In genomic region chr12:116697305-116698130, GRCh38 we compare ENCODE assay signal across 8 cellular contexts. TPM values are rescaled to one million over a fixed set of nuclear protein-coding genes. Genes with fewer than 3 reads are reported as not detected.
DNase-seq lines count a peak whose midpoint lies in the region; ATAC-seq and TF ChIP-seq lines count a peak whose summit lies in the region.

No MANE protein-coding gene starts in this region.

- ATAC-seq in HCT116 (peak; percentile 97), PC-3 (peak; percentile 75), GM19397 (IDR thresholded peaks at IDR 0.05; ENCODE audit: unreplicated experiment) (no peak), T-helper 17 cell (no peak)

- H3K79me2 ChIP-seq in HCT116 (ENCODE audit: insufficient read depth, low read length): no peaks in the 10 kb centered on the region
- H3K79me2 ChIP-seq in PC-3 (ENCODE audit: low read length): no peaks in the 10 kb centered on the region

- H3K9me3 ChIP-seq in BLaER1 (no peaks in the 10 kb centered on the region), HCT116 (ENCODE audit: control insufficient read depth in 1 of 2, insufficient read depth in 1 of 2, low read depth in 1 of 2, low read length in 2 of 2) (no peaks in the 10 kb centered on the region), PC-3 (ENCODE audit: low read length) (no peaks in the 10 kb centered on the region), T-helper 17 cell (ENCODE audit: control insufficient read depth, low read length, poor library complexity, severe bottlenecking) (no peaks in the 10 kb centered on the region)

- H3K9me2 ChIP-seq in HCT116 (ENCODE audit: insufficient read depth) (no peaks in the 10 kb centered on the region), PC-3 (replicated peaks; ENCODE audit: low read length) (no peaks in the 10 kb centered on the region)

- H3K36me3 ChIP-seq in BLaER1 (no peaks in the 10 kb centered on the region), HCT116 (ENCODE audit: control insufficient read depth in 1 of 2, insufficient read depth in 2 of 2, low read length in 2 of 2) (no peaks in the 10 kb centered on the region), PC-3 (ENCODE audit: low read depth, low read length) (no peaks in the 10 kb centered on the region)

- no peaks in the 10 kb centered on the region for H3K36me3 Mint-ChIP-seq in glutamatergic neuron (ENCODE audit: unreplicated experiment)
- peaks cover 6% of the 10 kb centered on the region for H3K36me3 Mint-ChIP-seq in T-helper 17 cell (ENCODE audit: low read depth)

- no peak overlapping the region for H3K4me3 ChIP-seq in BLaER1
- no peak overlapping the region for H3K4me3 ChIP-seq in HCT116 (replicated peaks in 1 of 2; ENCODE audit: low read depth in 1 of 2, low read length in 2 of 2)
- H3K4me3 ChIP-seq in PC-3 (ENCODE audit: low read length): no peak overlapping the region

- RAD21 ChIA-PET in HCT116 (lab: Charles Lee; ENCODE audit: low non-redundant PET in 1 of 2, low total read pairs in 2 of 2, uncharacterized antibody in 2 of 2, unreplicated experiment in 2 of 2): no interaction called here

- no peaks in the 10 kb centered on the region for H3F3A ChIP-seq in PC-3 (ENCODE audit: low read length, unreplicated experiment)

- H3K4me1 Mint-ChIP-seq in glutamatergic neuron (ENCODE audit: low read depth, unreplicated experiment): peaks cover 7% of the 10 kb centered on the region
- H3K4me1 Mint-ChIP-seq in T-helper 17 cell: peaks cover 11% of the 10 kb centered on the region

- intact Hi-C loops in HCT116 (cut with micrococcal nuclease) (loop anchor here (5.0 to 10.0 kb wide), 3 partner anchors 423 to 630 kb away; partner anchors contain the start of gene MED13L), PC-3 (cut with micrococcal nuclease) (loop anchor here (5.0 to 10.0 kb wide), 3 partner anchors 93 to 420 kb away; partner anchors contain the start of gene MED13L)

- TF ChIP-seq CTCF in HCT116 (IDR thresholded peaks at IDR 0.05 in 2 of 3, conservative IDR thresholded peaks at IDR 0.05 in 1 of 3; ENCODE audit: borderline replicate concordance in 1 of 3, insufficient read depth in 1 of 3, low read depth in 2 of 3, low read length in 2 of 3): peak; percentile 67 to 73 (median 70)
- TF ChIP-seq CTCF in PC-3 (conservative IDR thresholded peaks at IDR 0.05; ENCODE audit: low read depth, low read length): peak; percentile 64
- TF ChIP-seq CTCF in glutamatergic neuron (IDR thresholded peaks at IDR 0.05; ENCODE audit: partially characterized antibody, unreplicated experiment): no peak

- TF ChIP-seq RAD21 in HCT116 (IDR thresholded peaks at IDR 0.05; ENCODE audit: low read depth): peak; percentile 89

- H3K4me3 Mint-ChIP-seq in glutamatergic neuron (ENCODE audit: unreplicated experiment) (no peak overlapping the region), T-helper 17 cell (no peak overlapping the region)

- H2AFZ ChIP-seq in HCT116 (ENCODE audit: low read depth, low read length, poor library complexity, severe bottlenecking) (no peak overlapping the region), PC-3 (ENCODE audit: low read length) (peak overlapping the region; percentile 31; the same call in 1 of the 2 replicates)

- H3K27ac ChIP-seq in BLaER1 (no peak overlapping the region), HCT116 (ENCODE audit: low read depth, low read length) (no peak overlapping the region), PC-3 (ENCODE audit: low read length) (peak overlapping the region; percentile 36)

- DNase-seq in HCT116 (ENCODE audit: low read depth, low spot score): peak; percentile 40
- DNase-seq in PC-3: peak; percentile 58
- peak; percentile 44 for DNase-seq in glutamatergic neuron
- DNase-seq in stimulated activated CD8-positive, alpha-beta memory T cell treated with anti-CD3 and anti-CD28 coated beads, Interleukin-4, amount 100 ng/mL, for 48 hours: no peak
- DNase-seq in GM19240 (ENCODE audit: insufficient read length, low spot score): no peak
- no peak for DNase-seq in T-helper 17 cell

- BruUV-seq in HCT116 (replicated peaks; lab: Mats Ljungman, UMichigan): no TSS peak
- BruUV-seq in PC-3 (replicated peaks; lab: Mats Ljungman, UMichigan): no TSS peak

- no peaks in the 10 kb centered on the region for H3K27me3 ChIP-seq in BLaER1
- no peaks in the 10 kb centered on the region for H3K27me3 ChIP-seq in HCT116 (ENCODE audit: insufficient read depth, low read length)
- no peaks in the 10 kb centered on the region for H3K27me3 ChIP-seq in PC-3 (ENCODE audit: low read length)

- H3K4me2 ChIP-seq in BLaER1 (peak overlapping the region; percentile 95), HCT116 (ENCODE audit: low read length) (no peak overlapping the region), PC-3 (ENCODE audit: low read length) (peak overlapping the region; percentile 64)

- H4K20me1 ChIP-seq in BLaER1: no peaks in the 10 kb centered on the region
- H4K20me1 ChIP-seq in HCT116 (ENCODE audit: insufficient read depth): no peaks in the 10 kb centered on the region
- H4K20me1 ChIP-seq in PC-3 (ENCODE audit: low read length): no peaks in the 10 kb centered on the region

- H3K27ac Mint-ChIP-seq in glutamatergic neuron (ENCODE audit: unreplicated experiment) (no peak overlapping the region), T-helper 17 cell (no peak overlapping the region)

- no peak for TF ChIP-seq POLR2A in HCT116 (IDR thresholded peaks at IDR 0.05; ENCODE audit: borderline replicate concordance, extremely low read depth, insufficient read depth, insufficient read length)

- peaks cover 6% of the 10 kb centered on the region for H3K9me3 Mint-ChIP-seq in glutamatergic neuron (ENCODE audit: unreplicated experiment)

- POLR2A ChIA-PET in HCT116 (lab: Charles Lee) (interaction anchor here (0.7 to 1.5 kb wide), 2 partner anchors 12 to 202 kb away, joined by 3 to 4 read pairs; no protein-coding TSS in a partner anchor), PC-3 (lab: Charles Lee; ENCODE audit: unreplicated experiment) (no interaction called here)

- H3K9ac ChIP-seq in BLaER1 (no peak overlapping the region), HCT116 (ENCODE audit: low read length) (no peak overlapping the region), PC-3 (ENCODE audit: low read length) (no peak overlapping the region)

- CTCF ChIA-PET in HCT116 (lab: Charles Lee) (interaction anchor here (0.6 to 2.0 kb wide), 7 partner anchors 9 to 731 kb away, joined by 3 to 9 read pairs (median 7); no protein-coding TSS in a partner anchor), PC-3 (lab: Charles Lee) (interaction anchor here (0.5 to 1.4 kb wide), 4 partner anchors 11 to 827 kb away, joined by 4 to 7 read pairs (median 5); no protein-coding TSS in a partner anchor)

- H3K27me3 Mint-ChIP-seq in glutamatergic neuron (ENCODE audit: unreplicated experiment): peaks cover 8% of the 10 kb centered on the region
- H3K27me3 Mint-ChIP-seq in T-helper 17 cell: peaks cover 38% of the 10 kb centered on the region

- H3K4me1 ChIP-seq in BLaER1 (peaks cover 71% of the 10 kb centered on the region), HCT116 (ENCODE audit: control insufficient read depth in 1 of 2, insufficient read depth in 2 of 2, low read length in 2 of 2) (no peaks in the 10 kb centered on the region), PC-3 (ENCODE audit: insufficient read depth, low read length) (peaks cover 19% of the 10 kb centered on the region)

TF ChIP-seq in HCT116, 20 proteins besides CTCF, POLR2A, EP300 and RAD21 (continues in another document):
- no peak for TF ChIP-seq REST (IDR thresholded peaks at IDR 0.05; ENCODE audit: low read depth)
- TF ChIP-seq ZNF274 (IDR thresholded peaks at IDR 0.05; ENCODE audit: low read depth, low read length): no peak
- no peak for TF ChIP-seq TCF7L2 (IDR thresholded peaks at IDR 0.05; ENCODE audit: borderline replicate concordance, extremely low read depth, insufficient read depth, insufficient read length)
- TF ChIP-seq FOSL1 (IDR thresholded peaks at IDR 0.05; ENCODE audit: low read depth): no peak
- TF ChIP-seq JUND (IDR thresholded peaks at IDR 0.05): no peak
- TF ChIP-seq SP1 (IDR thresholded peaks at IDR 0.05; ENCODE audit: low read depth): no peak
- TF ChIP-seq CEBPB (IDR thresholded peaks at IDR 0.05; ENCODE audit: low read depth): no peak

RNA-seq across cellular contexts. Expression of gene SPRING1, which starts 40.4 kb away (rescaled TPM):
- total RNA-seq in HCT116 (2021; ENCODE audit: unreplicated experiment) (28.5 TPM), PC-3 (2014; rRNA removed) (33.4 and 45.2 TPM in 2 replicates), glutamatergic neuron (ENCODE audit: unreplicated experiment) (40.8 TPM), T-helper 17 cell (10 to 100 TPM; 17.2 to 18.5 TPM)
- 11.5 and 12.9 TPM in 2 replicates for polyA plus RNA-seq in HCT116 (2012)

RNA-seq across cellular contexts. Expression of gene RNFT2, which starts 40.6 kb away (rescaled TPM):
- total RNA-seq in HCT116 (2021; ENCODE audit: unreplicated experiment) (34.9 TPM), PC-3 (2014; rRNA removed) (12.6 and 15.8 TPM in 2 replicates), glutamatergic neuron (ENCODE audit: unreplicated experiment) (55.8 TPM), T-helper 17 cell (1 to 10 TPM; 4.9 to 5.7 TPM)
- polyA plus RNA-seq in HCT116 (2012): 9.3 and 12.1 TPM in 2 replicates

Comparison
In these comparisons a context has a peak if more than half of its experiments do, and no peak if none do; other contexts are left out.
1. ATAC-seq: peak in HCT116 (single experiment) and PC-3 (single experiment); none in GM19397 (single experiment) and T-helper 17 cell (single experiment).
2. DNase-seq: peak in HCT116 (single experiment), PC-3 (single experiment) and glutamatergic neuron (single experiment); none in stimulated activated CD8-positive, alpha-beta memory T cell treated with anti-CD3 and anti-CD28 coated beads, Interleukin-4, amount 100 ng/mL, for 48 hours (single experiment), GM19240 (single experiment) and T-helper 17 cell (0 of 3).